ENCODE assay signal across 8 cellular contexts in genomic region chr20:3927486-3928291, GRCh38. TPM values are rescaled to one million over a fixed set of nuclear protein-coding genes. Genes with fewer than 3 reads are reported as not detected.
DNase-seq lines count a peak whose midpoint lies in the region; ATAC-seq, FAIRE-seq and TF ChIP-seq lines count a peak whose summit lies in the region.

No MANE protein-coding gene starts in this region.

- H3K18ac ChIP-seq in H1 (ENCODE audit: extremely low read depth, low read length): no peak overlapping the region

- no peak overlapping the region for H4K8ac ChIP-seq in H1 (ENCODE audit: extremely low read depth, insufficient read depth, low read length)

- TF ChIP-seq CTCF in H1 (IDR thresholded peaks at IDR 0.05; ENCODE audit: control extremely low read depth in 1 of 3, insufficient read depth in 1 of 3, low read depth in 1 of 3, low read length in 3 of 3) (no peak), neutrophil (IDR thresholded peaks at IDR 0.05) (no peak)

- CTCF ChIA-PET in H1 (lab: Charles Lee; ENCODE audit: partially characterized antibody): interaction anchor here (0.6 to 4.2 kb wide), 7 partner anchors 10 to 174 kb away, joined by 3 to 33 read pairs (median 3); no protein-coding TSS in a partner anchor

- H3K23me2 ChIP-seq in H1 (ENCODE audit: low read depth, low read length): no peaks in the 10 kb centered on the region

- H2BK12ac ChIP-seq in H1 (ENCODE audit: low read depth, low read length): no peak overlapping the region

- no peak overlapping the region for H3K4me3 ChIP-seq in H1 (ENCODE audit: extremely low read depth in 1 of 4, insufficient read depth in 2 of 4, low read depth in 3 of 4, low read length in 4 of 4)
- H3K4me3 ChIP-seq in neutrophil (ENCODE audit: low read depth in 1 of 2, low read length in 1 of 2): peak overlapping the region; percentile 41 to 52

- H3K56ac ChIP-seq in H1 (replicated peaks; ENCODE audit: insufficient read length, low read depth, low read length): no peak overlapping the region

- H3K23ac ChIP-seq in H1 (ENCODE audit: insufficient read length): no peak overlapping the region

- no peak overlapping the region for H2AFZ ChIP-seq in H1 (ENCODE audit: low read length)

- H3K4me2 ChIP-seq in H1 (ENCODE audit: insufficient read depth in 1 of 2, low read depth in 2 of 2, low read length in 2 of 2): no peak overlapping the region

- no peak for TF ChIP-seq EP300 in H1 (IDR thresholded peaks at IDR 0.05; ENCODE audit: borderline replicate concordance in 1 of 2, low read depth in 2 of 2, low read length in 2 of 2)

- no peak overlapping the region for H4K91ac ChIP-seq in H1 (replicated peaks; ENCODE audit: insufficient read length, low read length)

- no peak overlapping the region for H2BK5ac ChIP-seq in H1 (ENCODE audit: low read depth, low read length)

- WGBS in H1 (ENCODE audit: extremely low coverage in 1 of 2, insufficient coverage in 1 of 2, insufficient read length in 1 of 2, insufficient replicate concordance in 2 of 2, low coverage in 1 of 2, low lambda C conversion rate in 2 of 2, missing lambda C conversion rate in 1 of 2), 2 experiments: 70% methylated on average over 10 of the region's 10 CpGs; no CpG with 5 or more reads in 1 of the 2 experiments

- H3K27ac ChIP-seq in H1 (ENCODE audit: low read depth, low read length): no peak overlapping the region
- peak overlapping the region; percentile 82 for H3K27ac ChIP-seq in neutrophil

- H2BK20ac ChIP-seq in H1 (ENCODE audit: low read length): no peak overlapping the region

- H3K27me3 ChIP-seq in H1 (replicated peaks in 1 of 4; ENCODE audit: control insufficient read depth in 3 of 4, extremely low read depth in 1 of 4, insufficient read depth in 3 of 4, low read length in 3 of 4) (no peaks in the 10 kb centered on the region), neutrophil (no peaks in the 10 kb centered on the region)

- no peak for TF ChIP-seq RAD21 in H1 (IDR thresholded peaks at IDR 0.05 in 1 of 2, conservative IDR thresholded peaks at IDR 0.05 in 1 of 2; ENCODE audit: low read depth in 2 of 2, low read length in 2 of 2)

- H2BK15ac ChIP-seq in H1 (ENCODE audit: low read length): no peak overlapping the region

- H3K79me1 ChIP-seq in H1 (ENCODE audit: low read depth, low read length): peaks cover 4% of the 10 kb centered on the region

- H2BK120ac ChIP-seq in H1 (replicated peaks; ENCODE audit: low read depth, low read length): no peak overlapping the region

- DNase-seq in HCEC 1CT (peak; percentile 40), NCI-H82 treated with DMSO at 0.1 percent for 48 hours (lab: John Stamatoyannopoulos, UW; ENCODE audit: unreplicated experiment) (peak; percentile 52), H1 (ENCODE audit: low read depth in 1 of 2, low spot score in 2 of 2) (peak in 1 of 2 experiments; percentile 61), superior temporal gyrus (ENCODE audit: extremely low spot score) (no peak), AG08396 (ENCODE audit: low spot score) (no peak)
- DNase-seq in stimulated activated CD8-positive, alpha-beta memory T cell treated with anti-CD3 and anti-CD28 coated beads, Interleukin-4, amount 100 ng/mL, for 48 hours: no peak

- H4K5ac ChIP-seq in H1 (ENCODE audit: insufficient read length, low read depth, low read length): no peak overlapping the region

- H4K20me1 ChIP-seq in H1 (replicated peaks in 1 of 2; ENCODE audit: control insufficient read depth in 1 of 2, insufficient read depth in 2 of 2, low read length in 2 of 2): peaks cover 27 to 33% of the 10 kb centered on the region in 2 experiments

- H3K4me1 ChIP-seq in H1 (replicated peaks in 1 of 4; ENCODE audit: control insufficient read depth in 3 of 4, insufficient read depth in 4 of 4, low read length in 3 of 4) (peaks cover 0 to 19% (median 2%) of the 10 kb centered on the region in 4 experiments; a peak in 3 of 7 replicates), neutrophil (ENCODE audit: control insufficient read depth in 1 of 2, insufficient read depth in 1 of 2, low read depth in 1 of 2, low read length in 1 of 2) (peaks cover 76 to 89% of the 10 kb centered on the region in 2 experiments)

- POLR2A ChIA-PET in H1 (lab: Charles Lee; ENCODE audit: partially characterized antibody): interaction anchor here (0.6 to 7.1 kb wide), 20 partner anchors 9 to 158 kb away, joined by 3 to 57 read pairs (median 4); no protein-coding TSS in a partner anchor

- H2AK5ac ChIP-seq in H1 (ENCODE audit: low read depth, low read length): no peak overlapping the region

- H3K4ac ChIP-seq in H1 (replicated peaks; ENCODE audit: insufficient read length, low read depth, low read length): no peak overlapping the region

- no peak overlapping the region for H3K14ac ChIP-seq in H1 (ENCODE audit: insufficient read length)

- peaks cover 5 to 24% (median 11%) of the 10 kb centered on the region in 4 experiments; a peak in 6 of 8 replicates for H3K36me3 ChIP-seq in H1 (ENCODE audit: control insufficient read depth in 2 of 4, insufficient read depth in 4 of 4, low read length in 3 of 4)
- H3K36me3 ChIP-seq in neutrophil: peaks cover 98% of the 10 kb centered on the region

- no peak for ATAC-seq in GM18868 (IDR thresholded peaks at IDR 0.05; ENCODE audit: unreplicated experiment)

- no peak overlapping the region for H3K9ac ChIP-seq in H1 (replicated peaks in 1 of 4; ENCODE audit: extremely low read depth in 1 of 4, low read depth in 3 of 4, low read length in 3 of 4)

- FAIRE-seq in H1 (lab: Jason Lieb, UNC): no peak

- H3K79me2 ChIP-seq in H1 (ENCODE audit: control insufficient read depth in 1 of 2, insufficient read depth in 2 of 2, low read length in 2 of 2): peaks cover 0 to 8% of the 10 kb centered on the region in 2 experiments; a peak in 1 of 4 replicates

- H3K9me3 ChIP-seq in H1 (ENCODE audit: insufficient read depth in 2 of 2, low read depth in 1 of 2, low read length in 1 of 2): no peaks in the 10 kb centered on the region
- no peaks in the 10 kb centered on the region for H3K9me3 ChIP-seq in neutrophil

- peak; percentile 9 to 67; a peak in 2 of 3 replicates for TF ChIP-seq POLR2A in H1 (IDR thresholded peaks at IDR 0.05; ENCODE audit: control extremely low read depth in 1 of 2, low read depth in 2 of 2, low read length in 2 of 2)

TF ChIP-seq in H1, 55 proteins besides CTCF, POLR2A, EP300 and RAD21:
- TF ChIP-seq POLR2AphosphoS5 (IDR thresholded peaks at IDR 0.05; ENCODE audit: low read depth, low read length) (peak; percentile 82), SP4 (IDR thresholded peaks at IDR 0.05; ENCODE audit: low read length) (0 out of 2 replicates have a peak, but pooled peaks have one; percentile 27), RBBP5 (IDR thresholded peaks at IDR 0.05; ENCODE audit: borderline replicate concordance, low read depth, low read length) (no peak), CHD2 (IDR thresholded peaks at IDR 0.05; ENCODE audit: low read length) (no peak)
TF ChIP-seq in H1: peak in this region for 2.

RNA-seq across cellular contexts. Expression of gene PANK2, which starts 38.5 kb away (rescaled TPM):
- total RNA-seq in H1 (2021; fragmentation: NEBNext Ultra II Directional; extraction: Animal tissue kit (Norgen Biotek cat#: 25700)): 57.5 and 62.0 TPM in 2 replicates
- 14.9 and 17.1 TPM in 2 replicates for polyA plus RNA-seq in H1 (2011; rRNA removed)
- polyA plus RNA-seq in H1 (2011; cell fraction: cytosol; rRNA removed): 29.9 TPM
- polyA plus RNA-seq in H1 (2011; cell fraction: nucleus; rRNA removed): 17.3 TPM
- 31.4 to 38.8 TPM (median 37.2 TPM) in 4 replicates for polyA plus RNA-seq in H1 (2012, experiment 1 of 2)
- 6.6 TPM for polyA plus RNA-seq in H1 (2012, experiment 2 of 2)
- polyA plus RNA-seq in H1 (2013, experiment 1 of 2): 28.6 TPM
- polyA plus RNA-seq in H1 (2013, experiment 2 of 2): 29.2 TPM
- polyA minus RNA-seq in H1 (2011; rRNA and poly(A)+ RNA removed): 39.2 and 47.6 TPM in 2 replicates
- 24.0 TPM for polyA minus RNA-seq in H1 (2011; cell fraction: cytosol; rRNA and poly(A)+ RNA removed)
- 43.3 TPM for polyA minus RNA-seq in H1 (2011; cell fraction: nucleus; rRNA and poly(A)+ RNA removed)

Comparison
In these comparisons a context has a peak if more than half of its experiments do, and no peak if none do; other contexts are left out.
1. DNase-seq: peak in HCEC 1CT (single experiment) and NCI-H82 treated with DMSO at 0.1 percent for 48 hours (single experiment); none in superior temporal gyrus (single experiment), AG08396 (single experiment) and stimulated activated CD8-positive, alpha-beta memory T cell treated with anti-CD3 and anti-CD28 coated beads, Interleukin-4, amount 100 ng/mL, for 48 hours (single experiment).
2. H3K4me3 ChIP-seq: peak in neutrophil (2 of 2); none in H1 (0 of 4).